Comparison of ENCODE assay signal across 7 cellular contexts in the genomic region with DNA sequence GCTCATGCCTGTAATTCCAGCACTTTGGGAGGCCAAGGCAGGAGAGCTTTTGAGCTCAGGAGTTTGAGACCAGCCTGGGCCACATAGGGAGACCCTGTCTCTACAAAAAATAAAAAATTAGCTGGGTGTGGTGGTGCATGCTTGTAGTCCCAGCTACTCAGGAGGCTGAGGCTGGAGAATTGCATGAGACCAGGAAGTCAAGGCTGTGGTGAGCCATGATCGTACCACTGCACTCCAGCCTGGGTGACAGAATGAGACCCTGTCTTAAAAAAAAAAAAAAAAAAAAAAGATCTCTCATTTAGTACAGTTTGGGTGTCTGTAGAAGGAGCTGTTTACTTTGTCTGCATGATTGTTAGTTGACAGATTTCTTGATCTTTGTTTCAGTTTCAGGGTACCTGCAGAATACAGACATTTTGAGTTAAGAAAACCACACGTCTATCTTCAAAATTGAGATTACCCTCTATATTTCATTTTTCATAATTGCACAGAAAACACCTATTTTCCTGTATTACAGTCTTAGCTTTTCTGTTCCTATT. TPM values are rescaled to one million over a fixed set of nuclear protein-coding genes. Genes with fewer than 3 reads are reported as not detected.
A peak's percentile ranks its signal among the peaks of the same experiment; 100 is the strongest.
DNase-seq lines count a peak whose midpoint lies in the region; ATAC-seq and TF ChIP-seq lines count a peak whose summit lies in the region.
"Not testable (repeated sequence)": the region's sequence is repeated elsewhere in the genome, so short reads cannot be mapped to it uniquely, and the experiment has no call there.

No MANE protein-coding gene starts in this region.

- H3K36me3 Mint-ChIP-seq in CD8-positive, alpha-beta T cell: peaks cover 46% of the 10 kb centered on the region
- H3K36me3 Mint-ChIP-seq in activated CD4-positive, alpha-beta T cell treated with anti-CD3 and anti-CD28 coated beads, Interleukin-2, amount 10 ng/mL, durations not matched to agents 24 days and 14 days (ENCODE audit: low read depth): peaks cover 25% of the 10 kb centered on the region
- not testable (repeated sequence) for H3K36me3 Mint-ChIP-seq in activated T-cell treated with anti-CD3 and anti-CD28 coated beads, Interleukin-2, amount 50 U/mL, for 72 hours (ENCODE audit: insufficient read depth in 2 of 2)
- H3K36me3 Mint-ChIP-seq in central memory CD8-positive, alpha-beta T cell (ENCODE audit: insufficient read depth): peaks cover 15% of the 10 kb centered on the region
- peaks cover 16% of the 10 kb centered on the region for H3K36me3 Mint-ChIP-seq in stimulated activated effector memory CD8-positive, alpha-beta T cell treated with anti-CD3 and anti-CD28 coated beads, Interleukin-12 subunit alpha, Interleukin-12 subunit beta, amount 100 ng/mL, for 72 hours

- H3K27me3 ChIP-seq in CD8-positive, alpha-beta T cell (ENCODE audit: insufficient read depth, low read length); KMS-11 (ENCODE audit: insufficient read depth, low read depth): not testable (repeated sequence)

- ATAC-seq in CD8-positive, alpha-beta T cell: peak; percentile 51
- ATAC-seq in activated T-cell treated with anti-CD3 and anti-CD28 coated beads, Interleukin-2, amount 50 U/mL, for 72 hours (replicated peaks in 1 of 2): peak; percentile 47 to 73
- peak; percentile 40 for ATAC-seq in central memory CD8-positive, alpha-beta T cell (replicated peaks; ENCODE audit: extremely low read depth, poor library complexity, severe bottlenecking)
- peak; percentile 80 for ATAC-seq in stimulated activated effector memory CD8-positive, alpha-beta T cell treated with anti-CD3 and anti-CD28 coated beads, Interleukin-12 subunit alpha, Interleukin-12 subunit beta, amount 100 ng/mL, for 72 hours

- peaks cover 13% of the 10 kb centered on the region for H3K4me1 Mint-ChIP-seq in CD8-positive, alpha-beta T cell (ENCODE audit: low read depth)
- H3K4me1 Mint-ChIP-seq in activated CD4-positive, alpha-beta T cell treated with anti-CD3 and anti-CD28 coated beads, Interleukin-2, amount 10 ng/mL, durations not matched to agents 24 days and 14 days: peaks cover 30% of the 10 kb centered on the region
- H3K4me1 Mint-ChIP-seq in activated T-cell treated with anti-CD3 and anti-CD28 coated beads, Interleukin-2, amount 50 U/mL, for 72 hours (ENCODE audit: low read depth): peaks cover 14% of the 10 kb centered on the region
- peaks cover 16% of the 10 kb centered on the region for H3K4me1 Mint-ChIP-seq in central memory CD8-positive, alpha-beta T cell
- peaks cover 26% of the 10 kb centered on the region for H3K4me1 Mint-ChIP-seq in stimulated activated effector memory CD8-positive, alpha-beta T cell treated with anti-CD3 and anti-CD28 coated beads, Interleukin-12 subunit alpha, Interleukin-12 subunit beta, amount 100 ng/mL, for 72 hours

- not testable (repeated sequence) for H3K4me3 ChIP-seq in CD8-positive, alpha-beta T cell (ENCODE audit: low read depth, low read length); KMS-11 (IDR thresholded peaks at IDR 0.05; ENCODE audit: insufficient read depth, low read depth, low read length)
- H3K4me3 ChIP-seq in SK-N-MC: peak overlapping the region; percentile 55

- H3K9me3 Mint-ChIP-seq in CD8-positive, alpha-beta T cell; activated CD4-positive, alpha-beta T cell treated with anti-CD3 and anti-CD28 coated beads, Interleukin-2, amount 10 ng/mL, durations not matched to agents 24 days and 14 days; activated T-cell treated with anti-CD3 and anti-CD28 coated beads, Interleukin-2, amount 50 U/mL, for 72 hours; central memory CD8-positive, alpha-beta T cell; stimulated activated effector memory CD8-positive, alpha-beta T cell treated with anti-CD3 and anti-CD28 coated beads, Interleukin-12 subunit alpha, Interleukin-12 subunit beta, amount 100 ng/mL, for 72 hours: not testable (repeated sequence)

- H3K9me3 ChIP-seq in CD8-positive, alpha-beta T cell (ENCODE audit: low read length); SK-N-MC (ENCODE audit: low read depth, low read length): not testable (repeated sequence)

- peak overlapping the region; percentile 26 for H2AFZ ChIP-seq in KMS-11 (ENCODE audit: low read depth)

- CTCF ChIA-PET in CD8-positive, alpha-beta T cell (lab: Charles Lee): interaction anchor here (1.0 kb wide), 1 partner anchor 324 kb away, joined by 3 read pairs; no protein-coding TSS in a partner anchor

- not testable (repeated sequence) for H3K9ac ChIP-seq in KMS-11
- peak overlapping the region; percentile 52 for H3K9ac ChIP-seq in SK-N-MC (ENCODE audit: insufficient read length)

- H3K4me1 ChIP-seq in CD8-positive, alpha-beta T cell (ENCODE audit: insufficient read depth, low read length): not testable (repeated sequence)
- H3K4me1 ChIP-seq in KMS-11 (ENCODE audit: low read depth, poor library complexity, severe bottlenecking): peaks cover 22% of the 10 kb centered on the region

- not testable (repeated sequence) for H3K79me2 ChIP-seq in KMS-11 (ENCODE audit: insufficient read depth, low read depth)

- intact Hi-C loops in CD8-positive, alpha-beta T cell (cut with DNase I, micrococcal nuclease): not testable (repeated sequence)
- intact Hi-C loops in activated CD4-positive, alpha-beta T cell treated with anti-CD3 and anti-CD28 coated beads, Interleukin-2, amount 10 ng/mL, durations not matched to agents 24 days and 14 days (cut with micrococcal nuclease): loop anchor here (1.0 kb wide), 1 partner anchor 8 kb away; no protein-coding TSS in a partner anchor

- H3K27me3 Mint-ChIP-seq in CD8-positive, alpha-beta T cell (ENCODE audit: low read depth); activated CD4-positive, alpha-beta T cell treated with anti-CD3 and anti-CD28 coated beads, Interleukin-2, amount 10 ng/mL, durations not matched to agents 24 days and 14 days; activated T-cell treated with anti-CD3 and anti-CD28 coated beads, Interleukin-2, amount 50 U/mL, for 72 hours (ENCODE audit: low read depth); central memory CD8-positive, alpha-beta T cell: not testable (repeated sequence)

- TF ChIP-seq CTCF in CD8-positive, alpha-beta T cell (IDR thresholded peaks at IDR 0.05); KMS-11 (conservative IDR thresholded peaks at IDR 0.05; ENCODE audit: low read depth, low read length): not testable (repeated sequence)

- H3K27ac ChIP-seq in CD8-positive, alpha-beta T cell (ENCODE audit: low read depth, low read length): not testable (repeated sequence)
- H3K27ac ChIP-seq in KMS-11: peak overlapping the region; percentile 24; the same call in 1 of the 2 replicates
- H3K27ac ChIP-seq in SK-N-MC: peak overlapping the region; percentile 96

- peak in 1 of 7 experiments; percentile 20 for DNase-seq in CD8-positive, alpha-beta T cell
- not testable (repeated sequence) for DNase-seq in SK-N-MC (ENCODE audit: low read depth, low spot score); activated T-cell treated with anti-CD3 and anti-CD28 coated beads, Interleukin-2, amount 50 U/mL, for 72 hours; central memory CD8-positive, alpha-beta T cell (ENCODE audit: low spot score in 2 of 2); stimulated activated effector memory CD8-positive, alpha-beta T cell treated with anti-CD3 and anti-CD28 coated beads, Interleukin-12 subunit alpha, Interleukin-12 subunit beta, amount 100 ng/mL, for 72 hours (ENCODE audit: low spot score in 2 of 2)
- peak; percentile 73 for DNase-seq in activated CD4-positive, alpha-beta T cell treated with anti-CD3 and anti-CD28 coated beads, Interleukin-2, amount 10 ng/mL, durations not matched to agents 24 days and 14 days

- H3K4me2 ChIP-seq in KMS-11: peak overlapping the region; percentile 39

- H3K4me3 Mint-ChIP-seq in CD8-positive, alpha-beta T cell: not testable (repeated sequence)
- peak overlapping the region; percentile 56 for H3K4me3 Mint-ChIP-seq in activated CD4-positive, alpha-beta T cell treated with anti-CD3 and anti-CD28 coated beads, Interleukin-2, amount 10 ng/mL, durations not matched to agents 24 days and 14 days
- peak overlapping the region in 1 of 2 donors; percentile 44 for H3K4me3 Mint-ChIP-seq in activated T-cell treated with anti-CD3 and anti-CD28 coated beads, Interleukin-2, amount 50 U/mL, for 72 hours
- peak overlapping the region; percentile 31 for H3K4me3 Mint-ChIP-seq in central memory CD8-positive, alpha-beta T cell
- H3K4me3 Mint-ChIP-seq in stimulated activated effector memory CD8-positive, alpha-beta T cell treated with anti-CD3 and anti-CD28 coated beads, Interleukin-12 subunit alpha, Interleukin-12 subunit beta, amount 100 ng/mL, for 72 hours: peak overlapping the region; percentile 21

- H4K20me1 ChIP-seq in KMS-11 (ENCODE audit: insufficient read depth): not testable (repeated sequence)

- POLR2A ChIA-PET in CD8-positive, alpha-beta T cell (lab: Charles Lee): interaction anchor here (0.6 kb wide), 3 partner anchors 123 to 1593 kb away, joined by 3 to 4 read pairs (median 3); no protein-coding TSS in a partner anchor

- not testable (repeated sequence) for H3K36me3 ChIP-seq in CD8-positive, alpha-beta T cell (ENCODE audit: insufficient read depth, low read length); KMS-11 (ENCODE audit: insufficient read depth)
- H3K36me3 ChIP-seq in SK-N-MC (ENCODE audit: insufficient read depth, low read length): peaks cover 34% of the 10 kb centered on the region

- not testable (repeated sequence) for H3K27ac Mint-ChIP-seq in CD8-positive, alpha-beta T cell; activated T-cell treated with anti-CD3 and anti-CD28 coated beads, Interleukin-2, amount 50 U/mL, for 72 hours
- peak overlapping the region; percentile 37 for H3K27ac Mint-ChIP-seq in activated CD4-positive, alpha-beta T cell treated with anti-CD3 and anti-CD28 coated beads, Interleukin-2, amount 10 ng/mL, durations not matched to agents 24 days and 14 days
- H3K27ac Mint-ChIP-seq in central memory CD8-positive, alpha-beta T cell (ENCODE audit: low read depth): peak overlapping the region; percentile 59
- peak overlapping the region; percentile 65 for H3K27ac Mint-ChIP-seq in stimulated activated effector memory CD8-positive, alpha-beta T cell treated with anti-CD3 and anti-CD28 coated beads, Interleukin-12 subunit alpha, Interleukin-12 subunit beta, amount 100 ng/mL, for 72 hours

RNA-seq across cellular contexts. Expression of gene ARMC2, which starts 17.6 kb away (rescaled TPM):
- 1 to 10 TPM; 4.2 to 6.1 TPM for total RNA-seq in CD8-positive, alpha-beta T cell
- total RNA-seq in activated CD4-positive, alpha-beta T cell treated with anti-CD3 and anti-CD28 coated beads, Interleukin-2, amount 10 ng/mL, durations not matched to agents 24 days and 14 days: 2.7 and 3.3 TPM in 2 replicates
- total RNA-seq in activated T-cell treated with anti-CD3 and anti-CD28 coated beads, Interleukin-2, amount 50 U/mL, for 72 hours: 1 to 10 TPM; 2.2 to 2.9 TPM
